In genomic region chr5:89213584-89213983, GRCh38 we compare ENCODE assay signal across 16 cellular contexts.
A peak's percentile ranks its signal among the peaks of the same experiment; 100 is the strongest.
DNase-seq lines count a peak whose midpoint lies in the region; ATAC-seq and TF ChIP-seq lines count a peak whose summit lies in the region.
"Had no signal": no experiment of that assay in that cellular context is flagged by ENCODE, and none has a peak within 500 bp of the region (broad histone marks: within the 10 kb centered on the region; RNA-seq: fewer than 3 reads in every experiment).

No MANE protein-coding gene starts in this region.

- intact Hi-C loops in Right ventricle myocardium superior (cut with DNase I) = no loop called here
- intact Hi-C loops in left ventricle myocardium superior (cut with micrococcal nuclease) = no loop called here
- intact Hi-C loops in testis (cut with DNase I; ENCODE audit: low total_unique reads) = no loop called here

- H3K36me3 ChIP-seq in right atrium auricular region (no peaks in the 10 kb centered on the region), testis (ENCODE audit: low read depth, missing control alignments) (no peaks in the 10 kb centered on the region)
- H3K36me3 ChIP-seq: esophagus squamous epithelium, vagina had no signal

- DNase-seq in Right ventricle myocardium superior (peak; percentile 46), right atrium auricular region (ENCODE audit: low spot score) (no peak), amniotic epithelial cell (ENCODE audit: low read depth) (peak; percentile 21), left ventricle myocardium superior (peak; percentile 32), testis (peak; percentile 67)
- DNase-seq: ACHN; activated CD4-positive, alpha-beta T cell treated with anti-CD3 and anti-CD28 coated beads for 48 hours; esophagus squamous epithelium; GDM1; stimulated activated CD4-positive, alpha-beta T cell treated with anti-CD3 and anti-CD28 coated beads, Interleukin-1b, Interleukin-23, amount 100 ng/mL, for 48 hours; T-cell had no signal

- no peak overlapping the region for H3K4me3 ChIP-seq in right atrium auricular region
- H3K4me3 ChIP-seq in testis = no peak overlapping the region
- H3K4me3 ChIP-seq: esophagus squamous epithelium, vagina had no signal

- TF ChIP-seq POLR2A in testis (IDR thresholded peaks at IDR 0.05) = no peak

- no peak overlapping the region for H3K27ac ChIP-seq in right atrium auricular region
- H3K27ac ChIP-seq in testis = no peak overlapping the region
- H3K27ac ChIP-seq: esophagus squamous epithelium, vagina had no signal

- H3K9me3 ChIP-seq in right atrium auricular region = no peaks in the 10 kb centered on the region
- no peaks in the 10 kb centered on the region for H3K9me3 ChIP-seq in testis
- H3K9me3 ChIP-seq: esophagus squamous epithelium, vagina had no signal

- no peaks in the 10 kb centered on the region for H3K4me1 ChIP-seq in right atrium auricular region
- peaks cover 9% of the 10 kb centered on the region for H3K4me1 ChIP-seq in testis
- H3K4me1 ChIP-seq: esophagus squamous epithelium, vagina had no signal

- no peak for ATAC-seq in Right ventricle myocardium superior (ENCODE audit: poor library complexity)
- no peak for ATAC-seq in left ventricle myocardium superior
- no peak for ATAC-seq in HG03196 (IDR thresholded peaks at IDR 0.05; ENCODE audit: unreplicated experiment)
- no peak for ATAC-seq in GM21423 (IDR thresholded peaks at IDR 0.05; ENCODE audit: unreplicated experiment)
- ATAC-seq in HG03039 (IDR thresholded peaks at IDR 0.05; ENCODE audit: unreplicated experiment) = no peak
- ATAC-seq: stimulated activated effector memory CD8-positive, alpha-beta T cell treated with anti-CD3 and anti-CD28 coated beads, Interleukin-12 subunit alpha, Interleukin-12 subunit beta, amount 100 ng/mL, for 72 hours; T-cell had no signal

- 29 to 39% methylated on average over 1 of the region's 1 CpG for WGBS in testis, 2 donors

- TF ChIP-seq CTCF in right atrium auricular region (IDR thresholded peaks at IDR 0.05) (no peak), testis (IDR thresholded peaks at IDR 0.05) (no peak)

- H3K27me3 ChIP-seq in right atrium auricular region = no peaks in the 10 kb centered on the region
- H3K27me3 ChIP-seq in testis = no peaks in the 10 kb centered on the region
- H3K27me3 ChIP-seq: esophagus squamous epithelium, vagina had no signal
